8 cellular contexts compared by ENCODE assay signal in genomic region chr5:72244862-72245371, GRCh38.
A peak's percentile ranks its signal among the peaks of the same experiment; 100 is the strongest.
DNase-seq lines count a peak whose midpoint lies in the region; ATAC-seq, FAIRE-seq and TF ChIP-seq lines count a peak whose summit lies in the region.

No MANE protein-coding gene starts in this region.

- peak; percentile 59 for DNase-seq in A172 (ENCODE audit: low spot score)
- no peak for DNase-seq in GM12892 (ENCODE audit: insufficient read length)
- DNase-seq in NCI-H2196 (lab: John Stamatoyannopoulos, UW; ENCODE audit: unreplicated experiment): peak; percentile 52
- DNase-seq in breast epithelium (ENCODE audit: low spot score in 2 of 2): no peak
- no peak for DNase-seq in left colon
- DNase-seq in effector memory CD4-positive, alpha-beta T cell: no peak

- no peaks in the 10 kb centered on the region for H3K36me3 ChIP-seq in breast epithelium
- H3K36me3 ChIP-seq in effector memory CD4-positive, alpha-beta T cell (ENCODE audit: control insufficient read depth, insufficient read depth, low read length): no peaks in the 10 kb centered on the region

- H3K4me3 ChIP-seq in breast epithelium: no peak overlapping the region
- no peak overlapping the region for H3K4me3 ChIP-seq in effector memory CD4-positive, alpha-beta T cell (ENCODE audit: insufficient read depth, low read depth, low read length, poor library complexity, severe bottlenecking)

- peak overlapping the region; percentile 21 to 34 for H3K27ac ChIP-seq in breast epithelium
- H3K27ac ChIP-seq in effector memory CD4-positive, alpha-beta T cell (ENCODE audit: insufficient read depth, low read length, poor library complexity, severe bottlenecking): no peak overlapping the region

- ATAC-seq in HG02759 (IDR thresholded peaks at IDR 0.05; ENCODE audit: unreplicated experiment) (peak; percentile 83), left colon (peak; percentile 68), HG03095 (IDR thresholded peaks at IDR 0.05; ENCODE audit: unreplicated experiment) (no peak)

- H3K4me1 ChIP-seq in breast epithelium: peaks cover 0 to 18% of the 10 kb centered on the region in 2 donors
- no peaks in the 10 kb centered on the region for H3K4me1 ChIP-seq in effector memory CD4-positive, alpha-beta T cell (ENCODE audit: control insufficient read depth, insufficient read depth, low read length, poor library complexity, severe bottlenecking)

- no peaks in the 10 kb centered on the region for H3K9me3 ChIP-seq in breast epithelium
- H3K9me3 ChIP-seq in effector memory CD4-positive, alpha-beta T cell (ENCODE audit: control insufficient read depth, low read length): no peaks in the 10 kb centered on the region

- no peak for TF ChIP-seq POLR2A in GM12892 (IDR thresholded peaks at IDR 0.05; ENCODE audit: low read depth, low read length)
- no peak for TF ChIP-seq POLR2A in breast epithelium (IDR thresholded peaks at IDR 0.05)

- intact Hi-C loops in breast epithelium (cut with DNase I; ENCODE audit: low total_unique reads): no loop called here
- intact Hi-C loops in left colon (cut with DNase I, micrococcal nuclease): no loop called here

- no peak for TF ChIP-seq CTCF in breast epithelium (IDR thresholded peaks at IDR 0.05)

- no peaks in the 10 kb centered on the region for H3K27me3 ChIP-seq in breast epithelium
- H3K27me3 ChIP-seq in effector memory CD4-positive, alpha-beta T cell (replicated peaks; ENCODE audit: control insufficient read depth, insufficient read depth, low read length, poor library complexity, severe bottlenecking): no peaks in the 10 kb centered on the region

- peak; percentile 87 for FAIRE-seq in GM12892 (lab: Jason Lieb, UNC)

Comparison
In these comparisons a context has a peak if more than half of its experiments do, and no peak if none do; other contexts are left out.
1. DNase-seq: peak in A172 (single experiment) and NCI-H2196 (single experiment); none in GM12892 (single experiment), breast epithelium (0 of 2), left colon (0 of 2) and effector memory CD4-positive, alpha-beta T cell (0 of 3).